ENCODE assay signal across 1 cellular context in genomic region chr10:97571622-97572021, GRCh38.
TF ChIP-seq lines count a peak whose summit lies in the region.

No MANE protein-coding gene starts in this region.

TF ChIP-seq in H1, 55 proteins besides CTCF, POLR2A, EP300 and RAD21:
- TF ChIP-seq POU5F1 (IDR thresholded peaks at IDR 0.05; ENCODE audit: low read depth, low read length): no peak
- TF ChIP-seq HDAC2 (IDR thresholded peaks at IDR 0.05; ENCODE audit: borderline replicate concordance in 1 of 2, low read depth in 2 of 2, low read length in 2 of 2): no peak
- no peak for TF ChIP-seq FOSL1 (IDR thresholded peaks at IDR 0.05; ENCODE audit: insufficient read depth, low read depth, low read length)
- TF ChIP-seq SP4 (IDR thresholded peaks at IDR 0.05; ENCODE audit: low read length): no peak
- no peak for TF ChIP-seq BCL11A (IDR thresholded peaks at IDR 0.05; ENCODE audit: low read depth in 2 of 2, low read length in 2 of 2)
- TF ChIP-seq KDM1A (IDR thresholded peaks at IDR 0.05; ENCODE audit: borderline replicate concordance, low read length): no peak
- no peak for TF ChIP-seq TEAD4 (IDR thresholded peaks at IDR 0.05; ENCODE audit: low read depth, low read length)
- TF ChIP-seq TAF7 (optimal IDR thresholded peaks at IDR 0.05; ENCODE audit: borderline replicate concordance, low read depth, low read length): no peak
- TF ChIP-seq SIN3A (conservative IDR thresholded peaks at IDR 0.05 in 1 of 2, IDR thresholded peaks at IDR 0.05 in 1 of 2; ENCODE audit: low read depth in 1 of 2, low read length in 2 of 2): no peak
- no peak for TF ChIP-seq SAP30 (IDR thresholded peaks at IDR 0.05; ENCODE audit: insufficient read depth, insufficient replicate concordance, low read length)
- TF ChIP-seq PHF8 (conservative IDR thresholded peaks at IDR 0.05; ENCODE audit: low read depth, low read length): no peak
- no peak for TF ChIP-seq CHD2 (IDR thresholded peaks at IDR 0.05; ENCODE audit: low read length)
- TF ChIP-seq CEBPB (IDR thresholded peaks at IDR 0.05; ENCODE audit: low read depth, low read length): no peak
- no peak for TF ChIP-seq MAX (IDR thresholded peaks at IDR 0.05)
- TF ChIP-seq ATF2 (IDR thresholded peaks at IDR 0.05; ENCODE audit: low read length): no peak
- no peak for TF ChIP-seq SP2 (IDR thresholded peaks at IDR 0.05; ENCODE audit: low read length)
